ENCODE assay signal across 23 cellular contexts in the genomic region with DNA sequence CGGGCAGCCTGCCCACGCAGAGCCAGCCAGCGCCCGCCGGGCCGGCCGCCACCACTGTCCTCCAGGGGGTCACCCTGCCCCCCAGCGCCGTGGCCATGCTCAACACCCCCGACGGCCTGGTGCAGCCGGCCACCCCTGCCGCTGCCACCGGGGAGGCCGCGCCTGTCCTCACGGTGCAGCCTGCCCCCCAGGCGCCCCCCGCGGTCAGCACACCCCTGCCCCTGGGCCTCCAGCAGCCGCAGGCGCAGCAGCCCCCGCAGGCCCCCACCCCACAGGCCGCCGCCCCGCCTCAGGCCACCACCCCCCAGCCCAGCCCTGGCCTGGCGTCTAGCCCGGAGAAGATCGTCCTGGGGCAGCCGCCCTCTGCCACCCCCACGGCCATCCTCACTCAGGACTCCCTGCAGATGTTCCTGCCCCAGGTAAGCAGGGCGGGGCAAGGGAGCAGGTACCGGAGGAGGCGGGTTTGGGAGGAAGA. TPM values are rescaled to one million over a fixed set of nuclear protein-coding genes. Genes with fewer than 3 reads are reported as not detected.
A peak's percentile ranks its signal among the peaks of the same experiment; 100 is the strongest.
DNase-seq lines count a peak whose midpoint lies in the region; ATAC-seq and TF ChIP-seq lines count a peak whose summit lies in the region.
"Had no signal": no experiment of that assay in that cellular context is flagged by ENCODE, and none has a peak within 500 bp of the region (broad histone marks: within the 10 kb centered on the region; RNA-seq: fewer than 3 reads in every experiment).

No MANE protein-coding gene starts in this region.

- no peaks in the 10 kb centered on the region for H3K27me3 ChIP-seq in SK-N-SH (ENCODE audit: insufficient read depth)
- H3K27me3 ChIP-seq in IMR-90 (ENCODE audit: control insufficient read depth, insufficient read depth, low read length), result no peaks in the 10 kb centered on the region
- no peaks in the 10 kb centered on the region for H3K27me3 ChIP-seq in gastrocnemius medialis
- H3K27me3 ChIP-seq: BLaER1, SJSA1 had no signal

- in situ Hi-C loops in IMR-90 (cut with MboI; ENCODE audit: low sequenced_read_pairs) (no loop called here), gastrocnemius medialis (cut with MboI; ENCODE audit: low sequenced_read_pairs in 4 of 4) (no loop called here)

- H2BK5ac ChIP-seq in IMR-90 (ENCODE audit: low read depth, low read length, poor library complexity, severe bottlenecking), result no peak overlapping the region

- no peak overlapping the region for H3K23ac ChIP-seq in IMR-90 (ENCODE audit: low read depth, low read length)

- WGBS in SK-N-SH (ENCODE audit: low lambda C conversion rate), result 90% methylated on average over 12 of the region's 34 CpGs
- WGBS in IMR-90 (ENCODE audit: extremely low coverage in 2 of 2, insufficient read length in 1 of 2), 2 experiments, result 96% methylated on average over 9 of the region's 34 CpGs; no CpG with 5 or more reads in 1 of the 2 experiments

- H2BK120ac ChIP-seq in IMR-90 (ENCODE audit: low read depth, low read length), result no peak overlapping the region

- H2BK15ac ChIP-seq in IMR-90 (ENCODE audit: low read depth, low read length), result no peak overlapping the region

- H3K9me3 Mint-ChIP-seq in glutamatergic neuron (ENCODE audit: unreplicated experiment), result peaks cover 13% of the 10 kb centered on the region
- H3K9me3 Mint-ChIP-seq: CD4-positive, alpha-beta T cell had no signal

- H3K4me2 ChIP-seq in SK-N-SH, result no peak overlapping the region
- no peak overlapping the region for H3K4me2 ChIP-seq in IMR-90 (ENCODE audit: low read depth, low read length)
- H3K4me2 ChIP-seq: BLaER1 had no signal

- H3K79me2 ChIP-seq in SK-N-SH (ENCODE audit: insufficient read depth), result peaks cover 5% of the 10 kb centered on the region; the same call in 1 of the 2 replicates

- H3K56ac ChIP-seq in IMR-90 (ENCODE audit: extremely low read depth, insufficient read depth, low read length), result no peak overlapping the region

- H3K18ac ChIP-seq in IMR-90 (ENCODE audit: low read depth, low read length), result no peak overlapping the region

- peaks cover 16 to 37% of the 10 kb centered on the region in 2 experiments for H3K79me1 ChIP-seq in IMR-90 (ENCODE audit: low read depth in 1 of 2, low read length in 2 of 2)

- no peak overlapping the region for H2AFZ ChIP-seq in SK-N-SH (ENCODE audit: low read depth)
- peak overlapping the region; percentile 14 for H2AFZ ChIP-seq in IMR-90 (replicated peaks; ENCODE audit: low read length, poor library complexity)

- TF ChIP-seq CTCF in SK-N-SH (IDR thresholded peaks at IDR 0.05), result no peak
- no peak for TF ChIP-seq CTCF in IMR-90 (conservative IDR thresholded peaks at IDR 0.05; ENCODE audit: low read depth, low read length)
- TF ChIP-seq CTCF in glutamatergic neuron (IDR thresholded peaks at IDR 0.05; ENCODE audit: partially characterized antibody, unreplicated experiment), result no peak
- no peak for TF ChIP-seq CTCF in gastrocnemius medialis (IDR thresholded peaks at IDR 0.05 in 4 of 5, conservative IDR thresholded peaks at IDR 0.05 in 1 of 5)

- H3K4me3 Mint-ChIP-seq in glutamatergic neuron (ENCODE audit: unreplicated experiment), result no peak overlapping the region
- H3K4me3 Mint-ChIP-seq: CD4-positive, alpha-beta T cell had no signal

- no peak overlapping the region for H4K91ac ChIP-seq in IMR-90 (ENCODE audit: insufficient read depth, low read depth, low read length)

- BruUV-seq in IMR-90 (replicated peaks; lab: Mats Ljungman, UMichigan), result no TSS peak

- H3K9me3 ChIP-seq in SK-N-SH (no peaks in the 10 kb centered on the region), IMR-90 (ENCODE audit: control insufficient read depth, insufficient read depth, low read length) (no peaks in the 10 kb centered on the region), gastrocnemius medialis (no peaks in the 10 kb centered on the region)
- H3K9me3 ChIP-seq: BLaER1, SJSA1 had no signal

- no peak for TF ChIP-seq RAD21 in SK-N-SH (IDR thresholded peaks at IDR 0.05; ENCODE audit: low read length)
- no peak for TF ChIP-seq RAD21 in IMR-90 (IDR thresholded peaks at IDR 0.05; ENCODE audit: low read length)

- no peaks in the 10 kb centered on the region for H3K36me3 Mint-ChIP-seq in glutamatergic neuron (ENCODE audit: unreplicated experiment)

- no peak overlapping the region for H4K8ac ChIP-seq in IMR-90 (ENCODE audit: low read depth in 2 of 2, low read length in 2 of 2)

- H3K4me3 ChIP-seq in SK-N-SH (ENCODE audit: low read depth in 2 of 2, low read length in 1 of 2) (no peak overlapping the region), IMR-90 (ENCODE audit: insufficient read depth, low read depth, low read length) (no peak overlapping the region), gastrocnemius medialis (no peak overlapping the region)
- H3K4me3 ChIP-seq: BLaER1, SJSA1 had no signal

- H3K27ac ChIP-seq in SK-N-SH (ENCODE audit: low read depth in 2 of 2, low read length in 1 of 2), result no peak overlapping the region
- no peak overlapping the region for H3K27ac ChIP-seq in IMR-90 (ENCODE audit: insufficient read depth, low read length)
- peak overlapping the region in 3 of 4 donors; percentile 3 to 31 (median 4) for H3K27ac ChIP-seq in gastrocnemius medialis
- H3K27ac ChIP-seq: 22Rv1, BLaER1, SJSA1 had no signal

- TF ChIP-seq POLR2A in IMR-90 (IDR thresholded peaks at IDR 0.05; ENCODE audit: low read depth, low read length), result no peak
- TF ChIP-seq POLR2A in gastrocnemius medialis (IDR thresholded peaks at IDR 0.05), result no peak

- peaks cover 6% of the 10 kb centered on the region; the same call in 1 of the 2 replicates for H4K20me1 ChIP-seq in SK-N-SH (ENCODE audit: insufficient read depth)
- H4K20me1 ChIP-seq in IMR-90 (ENCODE audit: insufficient read depth, low read length), result peaks cover 9% of the 10 kb centered on the region

- POLR2A ChIA-PET in SK-N-SH (lab: Yijun Ruan, JAX) (no interaction called here), IMR-90 (lab: Charles Lee; ENCODE audit: unreplicated experiment) (no interaction called here)

- H3K4me1 Mint-ChIP-seq in glutamatergic neuron (ENCODE audit: low read depth, unreplicated experiment), result peaks cover 27% of the 10 kb centered on the region

- no peak overlapping the region for H4K5ac ChIP-seq in IMR-90 (ENCODE audit: low read depth, low read length)

- H3K9me1 ChIP-seq in IMR-90 (ENCODE audit: insufficient read depth, low read length), result 0 out of 2 replicates have a peak, but pooled peaks cover 8% of the 10 kb centered on the region

- DNase-seq in SK-N-SH, result peak; percentile 43
- no peak for DNase-seq in IMR-90
- DNase-seq in glutamatergic neuron, result peak; percentile 18
- DNase-seq in gastrocnemius medialis, result no peak
- no peak for DNase-seq in T1000 (lab: John Stamatoyannopoulos, UW)
- DNase-seq: ACHN; CD4-positive, alpha-beta T cell; COR-L47; DMS 273 treated with DMSO at 0.1 percent for 48 hours; DMS79 treated with DMSO at 0.1 percent for 48 hours; KG1; NCI-H1092 treated with DMSO at 0.1 percent for 48 hours; NCI-H146; NCI-H2029; NCI-H2227 treated with DMSO at 0.1 percent for 48 hours; NCI-H510A; NCI-H748 treated with DMSO at 0.1 percent for 48 hours had no signal

- H3K9ac ChIP-seq in SK-N-SH (no peak overlapping the region), IMR-90 (ENCODE audit: low read depth, low read length) (no peak overlapping the region)
- H3K9ac ChIP-seq: BLaER1 had no signal

- peaks cover 13% of the 10 kb centered on the region for H3K27me3 Mint-ChIP-seq in glutamatergic neuron (ENCODE audit: unreplicated experiment)
- H3K27me3 Mint-ChIP-seq: CD4-positive, alpha-beta T cell had no signal

- no peak overlapping the region for H2BK20ac ChIP-seq in IMR-90 (ENCODE audit: low read depth, low read length)

- no peak overlapping the region for H3K27ac Mint-ChIP-seq in glutamatergic neuron (ENCODE audit: unreplicated experiment)
- H3K27ac Mint-ChIP-seq: CD4-positive, alpha-beta T cell had no signal

- dilution Hi-C loops in IMR-90 (cut with HindIII; ENCODE audit: low sequenced_read_pairs, unreplicated experiment), result no loop called here

- intact Hi-C loops in IMR-90 (cut with micrococcal nuclease), result no loop called here
- intact Hi-C loops in gastrocnemius medialis (cut with DNase I; ENCODE audit: low total_unique reads), result no loop called here

- H3K9me2 ChIP-seq in SK-N-SH, result no peaks in the 10 kb centered on the region

- CTCF ChIA-PET in SK-N-SH (lab: Yijun Ruan, JAX), result no interaction called here
- CTCF ChIA-PET in IMR-90 (lab: Yijun Ruan, JAX), result no interaction called here

- no peak overlapping the region for H2AK5ac ChIP-seq in IMR-90 (ENCODE audit: low read depth, low read length)

- H2AK9ac ChIP-seq in IMR-90 (replicated peaks; ENCODE audit: low read depth, low read length, poor library complexity), result no peak overlapping the region

- peaks cover 5 to 14% of the 10 kb centered on the region in 2 experiments for H3K36me3 ChIP-seq in SK-N-SH (replicated peaks in 1 of 2; ENCODE audit: control insufficient read depth in 1 of 2, insufficient read depth in 2 of 2, low read length in 1 of 2)
- H3K36me3 ChIP-seq in IMR-90 (ENCODE audit: control insufficient read depth, insufficient read depth, low read length), result peaks cover 52% of the 10 kb centered on the region
- peaks cover 0 to 29% of the 10 kb centered on the region in 2 donors for H3K36me3 ChIP-seq in gastrocnemius medialis

- no peaks in the 10 kb centered on the region for H3K4me1 ChIP-seq in SK-N-SH (ENCODE audit: control insufficient read depth in 1 of 2, insufficient read depth in 2 of 2, low read depth in 1 of 2, low read length in 1 of 2)
- no peaks in the 10 kb centered on the region for H3K4me1 ChIP-seq in IMR-90 (ENCODE audit: control insufficient read depth, insufficient read depth, low read length)
- H3K4me1 ChIP-seq in gastrocnemius medialis, result peaks cover 0 to 8% of the 10 kb centered on the region in 2 donors
- H3K4me1 ChIP-seq: BLaER1 had no signal

- H3K14ac ChIP-seq in IMR-90 (replicated peaks; ENCODE audit: low read depth, low read length), result no peak overlapping the region

- ATAC-seq in SK-N-SH treated with all-trans-retinoic acid at 6 μM for 48 hours, result no peak
- no peak for ATAC-seq in IMR-90 (ENCODE audit: low read depth)
- no peak for ATAC-seq in gastrocnemius medialis
- no peak for ATAC-seq in HG03457 (IDR thresholded peaks at IDR 0.05; ENCODE audit: unreplicated experiment)
- ATAC-seq in HG03571 (IDR thresholded peaks at IDR 0.05; ENCODE audit: unreplicated experiment), result no peak

- H3K4ac ChIP-seq in IMR-90 (ENCODE audit: low read depth, low read length), result no peak overlapping the region

- no peaks in the 10 kb centered on the region for H3F3A ChIP-seq in SK-N-SH (replicated peaks; ENCODE audit: insufficient read depth)

- TF ChIP-seq EP300 in SK-N-SH (IDR thresholded peaks at IDR 0.05; ENCODE audit: borderline replicate concordance in 1 of 2, low read depth in 1 of 2, low read length in 1 of 2), result no peak

TF ChIP-seq in SK-N-SH treated with all-trans-retinoic acid at 6 μM for 48 hours, 23 proteins besides CTCF, POLR2A, EP300 and RAD21 (continues in another document):
- TF ChIP-seq ESRRG (CRISPR knock-in tag; IDR thresholded peaks at IDR 0.05), result no peak

RNA-seq across cellular contexts. Expression of gene EHD2, which starts 32.3 kb away (rescaled TPM):
- polyA plus RNA-seq in SK-N-SH (2012; rRNA removed), result 26.3 and 55.5 TPM in 2 replicates
- polyA plus RNA-seq in SK-N-SH (2012; cell fraction: cytosol; rRNA removed), result 28.1 and 43.3 TPM in 2 replicates
- 47.4 and 49.0 TPM in 2 replicates for polyA plus RNA-seq in SK-N-SH (2012; cell fraction: nucleus; rRNA removed)
- total RNA-seq in IMR-90 (2012; rRNA removed), result 31.9 and 35.3 TPM in 2 replicates
- 152 and 181 TPM in 2 replicates for polyA plus RNA-seq in IMR-90 (2012; rRNA removed)
- 132 and 206 TPM in 2 replicates for polyA plus RNA-seq in IMR-90 (2012; cell fraction: cytosol; rRNA removed)
- polyA plus RNA-seq in IMR-90 (2012; cell fraction: nucleus; rRNA removed; ENCODE audit: low replicate concordance), result 65.9 and 110 TPM in 2 replicates
- total RNA-seq in glutamatergic neuron (ENCODE audit: unreplicated experiment), result 7.6 TPM
- total RNA-seq in gastrocnemius medialis, result 10 to 100 TPM; 10.9 to 46.6 (median 33.8) TPM

Comparison
In these comparisons a context has a peak if more than half of its experiments do, and no peak if none do; other contexts are left out.
1. DNase-seq: peak in SK-N-SH (single experiment) and glutamatergic neuron (single experiment); none in IMR-90 (single experiment), gastrocnemius medialis (0 of 2) and T1000 (single experiment).
2. H3K27ac ChIP-seq: peak in gastrocnemius medialis (3 of 4); none in SK-N-SH (0 of 2) and IMR-90 (single experiment).